12 cellular contexts compared by ENCODE assay signal in the genomic region with DNA sequence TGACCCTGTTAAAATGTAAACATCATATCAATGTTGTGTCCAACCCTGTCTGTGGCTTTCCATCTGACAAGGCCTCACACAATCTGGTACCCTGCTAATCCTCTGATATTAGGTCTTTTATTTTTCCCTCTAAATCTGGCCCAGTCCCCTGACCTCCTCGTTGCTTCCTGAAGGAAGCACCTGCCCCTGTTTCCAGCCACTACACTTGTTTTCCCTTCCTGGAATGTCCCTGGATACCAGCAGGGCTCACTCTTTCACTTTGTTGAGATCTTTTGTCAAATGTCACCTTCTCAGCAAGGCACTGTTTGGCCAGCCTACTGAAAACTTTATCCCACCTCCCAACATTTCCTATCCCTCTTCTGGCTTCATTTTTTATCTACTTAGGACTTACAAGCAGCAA. TPM values are rescaled to one million over a fixed set of nuclear protein-coding genes. Genes with fewer than 3 reads are reported as not detected.
DNase-seq lines count a peak whose midpoint lies in the region; ATAC-seq, FAIRE-seq and TF ChIP-seq lines count a peak whose summit lies in the region.
"Had no signal": no experiment of that assay in that cellular context is flagged by ENCODE, and none has a peak within 500 bp of the region (broad histone marks: within the 10 kb centered on the region; RNA-seq: fewer than 3 reads in every experiment).

No MANE protein-coding gene starts in this region.

- H3K4me3 ChIP-seq in endothelial cell of umbilical vein (replicated peaks in 1 of 3; ENCODE audit: insufficient read depth in 1 of 3, low read depth in 1 of 3, low read length in 3 of 3) = no peak overlapping the region
- H3K4me3 ChIP-seq: mucosa of descending colon had no signal

- CTCF ChIA-PET in activated naive CD4-positive, alpha-beta T cell treated with anti-CD3 and anti-CD28 coated beads, Interleukin-2, amount 10 ng/mL, durations not matched to agents 7 days and 5 days (lab: Charles Lee) = interaction anchor here (0.6 to 0.9 kb wide), 2 partner anchors 8 to 28 kb away, joined by 4 read pairs; a partner anchor contains a TSS
- CTCF ChIA-PET in activated naive CD4-positive, alpha-beta T cell treated with anti-CD3 and anti-CD28 coated beads for 36 hours (lab: Charles Lee) = interaction anchor here (0.6 to 1.1 kb wide), 2 partner anchors 28 to 530 kb away, joined by 3 read pairs; a partner anchor contains a TSS
- CTCF ChIA-PET in endothelial cell of umbilical vein (lab: Charles Lee) = interaction anchor here (1.4 to 1.5 kb wide), 2 partner anchors 9 to 81 kb away, joined by 3 read pairs; no protein-coding TSS in a partner anchor

- peaks cover 34% of the 10 kb centered on the region for H3K36me3 Mint-ChIP-seq in activated naive CD4-positive, alpha-beta T cell treated with anti-CD3 and anti-CD28 coated beads, Interleukin-2, amount 10 ng/mL, durations not matched to agents 7 days and 5 days
- H3K36me3 Mint-ChIP-seq in activated naive CD4-positive, alpha-beta T cell treated with anti-CD3 and anti-CD28 coated beads for 36 hours (ENCODE audit: low read depth) = peaks cover 13% of the 10 kb centered on the region
- H3K36me3 Mint-ChIP-seq in stimulated activated memory B cell treated with anti-CD40 and anti-IgM and Interleukin-4, amounts not matched to agents 10 μg/mL and 1 μg/mL and 100 μg/mL, for 72 hours = peaks cover 18% of the 10 kb centered on the region

- H2AFZ ChIP-seq in endothelial cell of umbilical vein (ENCODE audit: low read depth, low read length) = no peak overlapping the region

- no peaks in the 10 kb centered on the region for H3K36me3 ChIP-seq in endothelial cell of umbilical vein (ENCODE audit: control insufficient read depth in 2 of 2, extremely low read depth in 1 of 2, insufficient read depth in 2 of 2, low read length in 2 of 2)
- H3K36me3 ChIP-seq: uterus had no signal

- H3K4me1 ChIP-seq in endothelial cell of umbilical vein (ENCODE audit: control insufficient read depth, extremely low read depth, insufficient read depth, low read length) = peaks cover 20% of the 10 kb centered on the region
- H3K4me1 ChIP-seq: uterus had no signal

- POLR2A ChIA-PET in endothelial cell of umbilical vein (lab: Charles Lee) = no interaction called here

- no peaks in the 10 kb centered on the region for H3K9me3 ChIP-seq in endothelial cell of umbilical vein (replicated peaks; ENCODE audit: control insufficient read depth, insufficient read depth, low read length)
- H3K9me3 ChIP-seq: mucosa of descending colon, sigmoid colon, uterus had no signal

- dilution Hi-C loops in endothelial cell of umbilical vein (cut with MboI; ENCODE audit: extremely low pct_ligation_motif_present, low sequenced_read_pairs) = no loop called here

- no peak overlapping the region for H3K9ac ChIP-seq in endothelial cell of umbilical vein (replicated peaks; ENCODE audit: extremely low read depth, insufficient read depth, low read length)

- intact Hi-C loops in activated naive CD4-positive, alpha-beta T cell treated with anti-CD3 and anti-CD28 coated beads for 36 hours (cut with micrococcal nuclease) = loop anchor here (2.0 kb wide), 2 partner anchors 39 to 311 kb away; no protein-coding TSS in a partner anchor
- intact Hi-C loops in endothelial cell of umbilical vein (cut with micrococcal nuclease) = loop anchor here (1.0 to 10.0 kb wide), 4 partner anchors 28 to 511 kb away; no protein-coding TSS in a partner anchor

- H3K9me1 ChIP-seq in endothelial cell of umbilical vein (replicated peaks; ENCODE audit: control insufficient read depth, extremely low read depth, insufficient read depth, low read length) = no peaks in the 10 kb centered on the region

- no peaks in the 10 kb centered on the region for H3K27me3 ChIP-seq in endothelial cell of umbilical vein (ENCODE audit: control insufficient read depth in 2 of 2, insufficient read depth in 2 of 2, low read length in 2 of 2)
- H3K27me3 ChIP-seq: ascending aorta, sigmoid colon, uterus had no signal

- no peak for TF ChIP-seq POLR2A in endothelial cell of umbilical vein (IDR thresholded peaks at IDR 0.05; ENCODE audit: low read depth, low read length)

- BruUV-seq in endothelial cell of umbilical vein (replicated peaks; lab: Mats Ljungman, UMichigan) = no TSS peak

- no peaks in the 10 kb centered on the region for H3K9me3 Mint-ChIP-seq in activated naive CD4-positive, alpha-beta T cell treated with anti-CD3 and anti-CD28 coated beads, Interleukin-2, amount 10 ng/mL, durations not matched to agents 7 days and 5 days
- H3K9me3 Mint-ChIP-seq in activated naive CD4-positive, alpha-beta T cell treated with anti-CD3 and anti-CD28 coated beads for 36 hours = no peaks in the 10 kb centered on the region
- no peaks in the 10 kb centered on the region for H3K9me3 Mint-ChIP-seq in stimulated activated memory B cell treated with anti-CD40 and anti-IgM and Interleukin-4, amounts not matched to agents 10 μg/mL and 1 μg/mL and 100 μg/mL, for 72 hours

- H3K4me3 Mint-ChIP-seq in activated naive CD4-positive, alpha-beta T cell treated with anti-CD3 and anti-CD28 coated beads, Interleukin-2, amount 10 ng/mL, durations not matched to agents 7 days and 5 days = peak overlapping the region; percentile 95
- no peak overlapping the region for H3K4me3 Mint-ChIP-seq in activated naive CD4-positive, alpha-beta T cell treated with anti-CD3 and anti-CD28 coated beads for 36 hours
- H3K4me3 Mint-ChIP-seq in stimulated activated memory B cell treated with anti-CD40 and anti-IgM and Interleukin-4, amounts not matched to agents 10 μg/mL and 1 μg/mL and 100 μg/mL, for 72 hours = peak overlapping the region; percentile 70

- H3K27ac Mint-ChIP-seq in activated naive CD4-positive, alpha-beta T cell treated with anti-CD3 and anti-CD28 coated beads, Interleukin-2, amount 10 ng/mL, durations not matched to agents 7 days and 5 days = peak overlapping the region; percentile 38
- no peak overlapping the region for H3K27ac Mint-ChIP-seq in activated naive CD4-positive, alpha-beta T cell treated with anti-CD3 and anti-CD28 coated beads for 36 hours
- peak overlapping the region; percentile 100 for H3K27ac Mint-ChIP-seq in stimulated activated memory B cell treated with anti-CD40 and anti-IgM and Interleukin-4, amounts not matched to agents 10 μg/mL and 1 μg/mL and 100 μg/mL, for 72 hours

- no peak for DNase-seq in activated naive CD4-positive, alpha-beta T cell treated with anti-CD3 and anti-CD28 coated beads, Interleukin-2, amount 10 ng/mL, durations not matched to agents 7 days and 5 days
- DNase-seq in activated naive CD4-positive, alpha-beta T cell treated with anti-CD3 and anti-CD28 coated beads for 36 hours = no peak
- DNase-seq in NCI-H524 treated with DMSO at 0.1 percent for 48 hours (lab: John Stamatoyannopoulos, UW) (peak; percentile 10), endothelial cell of umbilical vein (ENCODE audit: low read depth, low spot score) (peak; percentile 84), urothelium cell line (ENCODE audit: low spot score) (no peak), NCI-H1417 treated with DMSO at 0.1 percent for 48 hours (lab: John Stamatoyannopoulos, UW) (no peak), COLO829 (ENCODE audit: low spot score) (no peak)
- DNase-seq: mucosa of descending colon, sigmoid colon, uterus had no signal

- FAIRE-seq in endothelial cell of umbilical vein (lab: Jason Lieb, UNC) (no peak), urothelium cell line (lab: Jason Lieb, UNC) (no peak)

- no peak for TF ChIP-seq CTCF in endothelial cell of umbilical vein (IDR thresholded peaks at IDR 0.05; ENCODE audit: extremely low read depth in 1 of 2, insufficient read depth in 1 of 2, low read depth in 1 of 2, low read length in 2 of 2)

- H3K27ac ChIP-seq in endothelial cell of umbilical vein (ENCODE audit: insufficient read depth, low read depth, low read length) = peak overlapping the region; percentile 50

- no peaks in the 10 kb centered on the region for H4K20me1 ChIP-seq in endothelial cell of umbilical vein (replicated peaks; ENCODE audit: control insufficient read depth, extremely low read depth, insufficient read depth, low read length)

- H3K4me2 ChIP-seq in endothelial cell of umbilical vein (ENCODE audit: insufficient read depth, low read length) = no peak overlapping the region

- no peaks in the 10 kb centered on the region for H3K79me2 ChIP-seq in endothelial cell of umbilical vein (ENCODE audit: control insufficient read depth, insufficient read depth, low read length)

- H3K27me3 Mint-ChIP-seq in activated naive CD4-positive, alpha-beta T cell treated with anti-CD3 and anti-CD28 coated beads, Interleukin-2, amount 10 ng/mL, durations not matched to agents 7 days and 5 days = no peaks in the 10 kb centered on the region
- H3K27me3 Mint-ChIP-seq in activated naive CD4-positive, alpha-beta T cell treated with anti-CD3 and anti-CD28 coated beads for 36 hours (ENCODE audit: low read depth) = no peaks in the 10 kb centered on the region
- no peaks in the 10 kb centered on the region for H3K27me3 Mint-ChIP-seq in stimulated activated memory B cell treated with anti-CD40 and anti-IgM and Interleukin-4, amounts not matched to agents 10 μg/mL and 1 μg/mL and 100 μg/mL, for 72 hours

- H3K4me1 Mint-ChIP-seq in activated naive CD4-positive, alpha-beta T cell treated with anti-CD3 and anti-CD28 coated beads, Interleukin-2, amount 10 ng/mL, durations not matched to agents 7 days and 5 days = peaks cover 37% of the 10 kb centered on the region
- H3K4me1 Mint-ChIP-seq in activated naive CD4-positive, alpha-beta T cell treated with anti-CD3 and anti-CD28 coated beads for 36 hours (ENCODE audit: low read depth) = peaks cover 22% of the 10 kb centered on the region
- peaks cover 46% of the 10 kb centered on the region for H3K4me1 Mint-ChIP-seq in stimulated activated memory B cell treated with anti-CD40 and anti-IgM and Interleukin-4, amounts not matched to agents 10 μg/mL and 1 μg/mL and 100 μg/mL, for 72 hours

- no peak for ATAC-seq in stimulated activated memory B cell treated with anti-CD40 and anti-IgM and Interleukin-4, amounts not matched to agents 10 μg/mL and 1 μg/mL and 100 μg/mL, for 72 hours
- ATAC-seq: mucosa of descending colon had no signal

RNA-seq across cellular contexts. Expression of a gene that starts 2.1 kb away (rescaled TPM):
- total RNA-seq in activated naive CD4-positive, alpha-beta T cell treated with anti-CD3 and anti-CD28 coated beads for 36 hours = 1 to 10 TPM; 7.3 to 8.2 TPM
- 10.5 and 14.9 TPM in 2 replicates for total RNA-seq in endothelial cell of umbilical vein
- 1.9 and 2.7 TPM in 2 replicates for polyA plus RNA-seq in endothelial cell of umbilical vein
- 1.9 and 2.5 TPM in 2 replicates for polyA plus RNA-seq in endothelial cell of umbilical vein (2011; cell fraction: cytosol; rRNA removed)
- polyA plus RNA-seq in endothelial cell of umbilical vein (2011; cell fraction: nucleus; rRNA removed) = 10.3 and 10.7 TPM in 2 replicates
- polyA plus RNA-seq in endothelial cell of umbilical vein (2012) = 9.8 and 10.7 TPM in 2 replicates
- 4.4 and 4.7 TPM in 2 replicates for polyA minus RNA-seq in endothelial cell of umbilical vein
- 0.82 TPM for polyA minus RNA-seq in endothelial cell of umbilical vein (2011; cell fraction: cytosol; rRNA and poly(A)+ RNA removed)
- polyA minus RNA-seq in endothelial cell of umbilical vein (2011; cell fraction: nucleus; rRNA and poly(A)+ RNA removed) = 3.8 and 6.8 TPM in 2 replicates

RNA-seq across cellular contexts. Expression of a gene that starts 28.3 kb away (rescaled TPM):
- total RNA-seq in activated naive CD4-positive, alpha-beta T cell treated with anti-CD3 and anti-CD28 coated beads for 36 hours = 1 to 10 TPM; 2.9 to 3.1 TPM
- 5.5 and 6.8 TPM in 2 replicates for total RNA-seq in endothelial cell of umbilical vein
- 0.68 and 0.92 TPM in 2 replicates for polyA plus RNA-seq in endothelial cell of umbilical vein
- polyA plus RNA-seq in endothelial cell of umbilical vein (2011; cell fraction: cytosol; rRNA removed) = 1.3 and 1.5 TPM in 2 replicates
- polyA plus RNA-seq in endothelial cell of umbilical vein (2011; cell fraction: nucleus; rRNA removed) = 2.4 and 2.6 TPM in 2 replicates
- polyA plus RNA-seq in endothelial cell of umbilical vein (2012) = 3.6 and 3.8 TPM in 2 replicates
- polyA minus RNA-seq in endothelial cell of umbilical vein = 2.3 and 2.4 TPM in 2 replicates
- 4.7 TPM for polyA minus RNA-seq in endothelial cell of umbilical vein (2011; cell fraction: cytosol; rRNA and poly(A)+ RNA removed)
- 3.2 and 4.2 TPM in 2 replicates for polyA minus RNA-seq in endothelial cell of umbilical vein (2011; cell fraction: nucleus; rRNA and poly(A)+ RNA removed)

Comparison
In these comparisons a context has a peak if more than half of its experiments do, and no peak if none do; other contexts are left out.
1. DNase-seq: peak in NCI-H524 treated with DMSO at 0.1 percent for 48 hours (single experiment) and endothelial cell of umbilical vein (single experiment); none in activated naive CD4-positive, alpha-beta T cell treated with anti-CD3 and anti-CD28 coated beads, Interleukin-2, amount 10 ng/mL, durations not matched to agents 7 days and 5 days (single experiment), activated naive CD4-positive, alpha-beta T cell treated with anti-CD3 and anti-CD28 coated beads for 36 hours (single experiment), urothelium cell line (single experiment), NCI-H1417 treated with DMSO at 0.1 percent for 48 hours (single experiment) and COLO829 (single experiment).